ENCODE assay signal across 26 cellular contexts in the genomic region with DNA sequence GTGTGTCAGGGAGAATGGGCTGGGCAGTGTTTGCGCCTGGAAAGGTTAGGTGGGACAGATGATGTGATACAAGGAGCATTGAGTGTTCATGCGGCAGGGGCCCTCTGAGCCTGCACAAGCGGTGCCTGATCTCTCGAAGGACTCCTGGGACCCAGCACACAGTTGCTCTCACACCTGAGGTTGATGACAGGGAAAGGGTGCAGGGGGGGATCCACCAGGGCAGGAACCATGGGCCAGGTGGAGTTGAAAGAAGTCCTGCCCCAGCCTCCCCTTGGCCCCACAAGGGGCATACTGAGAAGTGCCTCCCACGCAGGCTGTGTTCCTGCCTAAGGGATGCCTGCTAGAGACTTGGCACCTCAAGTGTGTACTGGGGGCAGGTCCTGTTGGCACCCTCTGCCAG. TPM values are rescaled to one million over a fixed set of nuclear protein-coding genes. Genes with fewer than 3 reads are reported as not detected.
"Had no signal": no experiment of that assay in that cellular context is flagged by ENCODE, and none has a peak within 500 bp of the region (broad histone marks: within the 10 kb centered on the region; RNA-seq: fewer than 3 reads in every experiment).

No MANE protein-coding gene starts in this region.

- H3K27ac ChIP-seq: right lobe of liver, skin epidermis, suprapubic skin, transverse colon, uterus had no signal

- H3K4me1 ChIP-seq: right lobe of liver, uterus had no signal

- H3K4me3 Mint-ChIP-seq: activated B cell treated with CpG ODN at 0.5 μM for 24 hours; activated CD4-positive, alpha-beta memory T cell treated with anti-CD3 and anti-CD28 coated beads, Interleukin-2, amount 10 ng/mL, durations not matched to agents 7 days and 5 days; brain; nephron; stimulated activated effector memory CD8-positive, alpha-beta T cell treated with anti-CD3 and anti-CD28 coated beads, Interleukin-12 subunit alpha, Interleukin-12 subunit beta, amount 100 ng/mL, for 72 hours had no signal

- H3K27me3 ChIP-seq: right lobe of liver, suprapubic skin, uterus had no signal

- H3K9me3 Mint-ChIP-seq: activated B cell treated with CpG ODN at 0.5 μM for 24 hours; activated CD4-positive, alpha-beta memory T cell treated with anti-CD3 and anti-CD28 coated beads, Interleukin-2, amount 10 ng/mL, durations not matched to agents 7 days and 5 days; activated T-helper 17 cell treated with anti-CD3 and anti-CD28 coated beads, Interleukin-2, amount 50 U/mL, for 72 hours; stimulated activated effector memory CD8-positive, alpha-beta T cell treated with anti-CD3 and anti-CD28 coated beads, Interleukin-12 subunit alpha, Interleukin-12 subunit beta, amount 100 ng/mL, for 72 hours; stimulated activated naive CD8-positive, alpha-beta T cell treated with anti-CD3 and anti-CD28 coated beads, Interleukin-15, amount 100 ng/mL, for 72 hours had no signal

- H3K36me3 ChIP-seq: heart left ventricle, right lobe of liver, suprapubic skin, transverse colon, uterus had no signal

- H3K27me3 Mint-ChIP-seq: activated B cell treated with CpG ODN at 0.5 μM for 24 hours; activated CD4-positive, alpha-beta memory T cell treated with anti-CD3 and anti-CD28 coated beads, Interleukin-2, amount 10 ng/mL, durations not matched to agents 7 days and 5 days; activated T-helper 17 cell treated with anti-CD3 and anti-CD28 coated beads, Interleukin-2, amount 50 U/mL, for 72 hours; stimulated activated naive CD8-positive, alpha-beta T cell treated with anti-CD3 and anti-CD28 coated beads, Interleukin-15, amount 100 ng/mL, for 72 hours had no signal

- ATAC-seq: right lobe of liver; stimulated activated effector memory CD8-positive, alpha-beta T cell treated with anti-CD3 and anti-CD28 coated beads, Interleukin-12 subunit alpha, Interleukin-12 subunit beta, amount 100 ng/mL, for 72 hours; stimulated activated naive CD8-positive, alpha-beta T cell treated with anti-CD3 and anti-CD28 coated beads, Interleukin-15, amount 100 ng/mL, for 72 hours had no signal

- H3K4me3 ChIP-seq: heart left ventricle, right lobe of liver, skin epidermis, suprapubic skin, transverse colon, uterus had no signal

- H3K27ac Mint-ChIP-seq: activated B cell treated with CpG ODN at 0.5 μM for 24 hours; activated CD4-positive, alpha-beta memory T cell treated with anti-CD3 and anti-CD28 coated beads, Interleukin-2, amount 10 ng/mL, durations not matched to agents 7 days and 5 days; nephron; stimulated activated naive CD8-positive, alpha-beta T cell treated with anti-CD3 and anti-CD28 coated beads, Interleukin-15, amount 100 ng/mL, for 72 hours had no signal

- H3K9me3 ChIP-seq: heart left ventricle, right lobe of liver, suprapubic skin, transverse colon, uterus had no signal

- DNase-seq: activated B cell treated with CpG ODN at 0.5 μM for 24 hours; activated CD4-positive, alpha-beta memory T cell treated with anti-CD3 and anti-CD28 coated beads, Interleukin-2, amount 10 ng/mL, durations not matched to agents 7 days and 5 days; activated CD4-positive, alpha-beta T cell treated with anti-CD3 and anti-CD28 coated beads for 48 hours; aorta; effector CD4-positive, alpha-beta T cell; midbrain; nucleus accumbens; stimulated activated CD4-positive, alpha-beta T cell treated with anti-CD3 and anti-CD28 coated beads, Interleukin-2, amount 100 ng/mL, for 24 hours; stimulated activated naive CD8-positive, alpha-beta T cell treated with anti-CD3 and anti-CD28 coated beads, Interleukin-15, amount 100 ng/mL, for 72 hours; T-helper 1 cell; T1000; transverse colon; uterus had no signal

- H3K36me3 Mint-ChIP-seq: brain; stimulated activated effector memory CD8-positive, alpha-beta T cell treated with anti-CD3 and anti-CD28 coated beads, Interleukin-12 subunit alpha, Interleukin-12 subunit beta, amount 100 ng/mL, for 72 hours had no signal

RNA-seq across cellular contexts. Expression of gene TKTL1, which starts 33.1 kb away (rescaled TPM):
- total RNA-seq: activated B cell treated with CpG ODN at 0.5 μM for 24 hours, chondrocyte, fibroblast of villous mesenchyme, transverse colon had no signal
- polyA plus RNA-seq: aorta, liver had no signal

RNA-seq across cellular contexts. Expression of gene TEX28, which starts 33.7 kb away (rescaled TPM):
- total RNA-seq: activated B cell treated with CpG ODN at 0.5 μM for 24 hours; activated CD4-positive, alpha-beta memory T cell treated with anti-CD3 and anti-CD28 coated beads, Interleukin-2, amount 10 ng/mL, durations not matched to agents 7 days and 5 days; activated T-helper 17 cell treated with anti-CD3 and anti-CD28 coated beads, Interleukin-2, amount 50 U/mL, for 72 hours; aorta; cardiac septum; chondrocyte; epithelial cell of proximal tubule; fibroblast of villous mesenchyme; heart left ventricle; liver; right lobe of liver; transverse colon; uterus had no signal
- polyA plus RNA-seq: aorta, heart left ventricle, liver had no signal
